In genomic region chr9:34246453-34246852, GRCh38 we compare ENCODE assay signal across 22 cellular contexts.
A peak's percentile ranks its signal among the peaks of the same experiment; 100 is the strongest.
DNase-seq lines count a peak whose midpoint lies in the region; ATAC-seq and TF ChIP-seq lines count a peak whose summit lies in the region.
"Had no signal": no experiment of that assay in that cellular context is flagged by ENCODE, and none has a peak within 500 bp of the region (broad histone marks: within the 10 kb centered on the region; RNA-seq: fewer than 3 reads in every experiment).

No MANE protein-coding gene starts in this region.

- peak; percentile 11 to 28 for ATAC-seq in activated naive CD4-positive, alpha-beta T cell treated with anti-CD3 and anti-CD28 coated beads, Interleukin-2, amount 50 U/mL, for 72 hours
- ATAC-seq in gastrocnemius medialis (peak; percentile 80 to 90), GM21447 (IDR thresholded peaks at IDR 0.05; ENCODE audit: unreplicated experiment) (no peak)
- ATAC-seq: activated CD8-positive, alpha-beta T cell treated with anti-CD3 and anti-CD28 coated beads for 36 hours had no signal

- DNase-seq in activated naive CD4-positive, alpha-beta T cell treated with anti-CD3 and anti-CD28 coated beads, Interleukin-2, amount 50 U/mL, for 72 hours (ENCODE audit: low spot score in 2 of 2), result no peak
- DNase-seq in activated naive CD4-positive, alpha-beta T cell (lab: John Stamatoyannopoulos, UW), result no peak
- DNase-seq in NCI-H69 (lab: John Stamatoyannopoulos, UW) (peak; percentile 34), gastrocnemius medialis (peak; percentile 70 to 71), MV-4-11 (lab: John Stamatoyannopoulos, UW) (no peak), GF-D8 (lab: John Stamatoyannopoulos, UW) (no peak)
- DNase-seq: activated CD8-positive, alpha-beta T cell treated with anti-CD3 and anti-CD28 coated beads for 36 hours; activated T-cell treated with anti-CD3 and anti-CD28 coated beads, Interleukin-2, amount 50 U/mL, for 1 hour; amniotic stem cell; DMS153; foreskin melanocyte; NCI-H1694 treated with DMSO at 0.1 percent for 48 hours; SIG-M5; testis had no signal

- no peak overlapping the region for H3K4me3 ChIP-seq in gastrocnemius medialis
- H3K4me3 ChIP-seq: cardiac muscle cell, neural progenitor cell, testis had no signal

- H3K9me3 Mint-ChIP-seq in activated naive CD4-positive, alpha-beta T cell treated with anti-CD3 and anti-CD28 coated beads, Interleukin-2, amount 50 U/mL, for 72 hours, result no peaks in the 10 kb centered on the region
- no peaks in the 10 kb centered on the region for H3K9me3 Mint-ChIP-seq in brain
- H3K9me3 Mint-ChIP-seq: activated CD8-positive, alpha-beta T cell treated with anti-CD3 and anti-CD28 coated beads for 36 hours; IgD-negative memory B cell; neural progenitor cell; T-helper 1 cell treated with Interleukin-12 subunit alpha and Interleukin-12 subunit beta and Interleukin-4 antibody, amounts not matched to agents 30 μg/mL and 1 μg/mL, for 36 hours had no signal

- no peaks in the 10 kb centered on the region for H3K9me3 ChIP-seq in gastrocnemius medialis
- H3K9me3 ChIP-seq: testis had no signal

- no peaks in the 10 kb centered on the region for H3K27me3 ChIP-seq in gastrocnemius medialis
- H3K27me3 ChIP-seq: cardiac muscle cell, neural progenitor cell, testis had no signal

- H3K27ac Mint-ChIP-seq in activated naive CD4-positive, alpha-beta T cell treated with anti-CD3 and anti-CD28 coated beads, Interleukin-2, amount 50 U/mL, for 72 hours, result peak overlapping the region in 1 of 2 donors; percentile 61
- peak overlapping the region in 3 of 5 experiments; percentile 34 to 63 (median 61) for H3K27ac Mint-ChIP-seq in brain
- H3K27ac Mint-ChIP-seq: activated CD8-positive, alpha-beta T cell treated with anti-CD3 and anti-CD28 coated beads for 36 hours; neural progenitor cell; T-helper 1 cell treated with Interleukin-12 subunit alpha and Interleukin-12 subunit beta and Interleukin-4 antibody, amounts not matched to agents 30 μg/mL and 1 μg/mL, for 36 hours had no signal

- H3K4me3 Mint-ChIP-seq in brain, result no peak overlapping the region
- H3K4me3 Mint-ChIP-seq: activated CD8-positive, alpha-beta T cell treated with anti-CD3 and anti-CD28 coated beads for 36 hours; IgD-negative memory B cell; neural progenitor cell; T-helper 1 cell treated with Interleukin-12 subunit alpha and Interleukin-12 subunit beta and Interleukin-4 antibody, amounts not matched to agents 30 μg/mL and 1 μg/mL, for 36 hours had no signal

- H3K4me1 ChIP-seq in gastrocnemius medialis, result peaks cover 49 to 52% of the 10 kb centered on the region in 2 donors
- H3K4me1 ChIP-seq: neural progenitor cell had no signal

- peaks cover 26% of the 10 kb centered on the region for H3K4me1 Mint-ChIP-seq in brain

- H3K27me3 Mint-ChIP-seq in brain, result peaks cover 3% of the 10 kb centered on the region
- H3K27me3 Mint-ChIP-seq: activated CD8-positive, alpha-beta T cell treated with anti-CD3 and anti-CD28 coated beads for 36 hours; IgD-negative memory B cell had no signal

- H3K36me3 Mint-ChIP-seq in activated naive CD4-positive, alpha-beta T cell treated with anti-CD3 and anti-CD28 coated beads, Interleukin-2, amount 50 U/mL, for 72 hours, result peaks cover 5 to 11% of the 10 kb centered on the region in 2 donors
- peaks cover 60% of the 10 kb centered on the region for H3K36me3 Mint-ChIP-seq in brain

- intact Hi-C loops in gastrocnemius medialis (cut with DNase I; ENCODE audit: low total_unique reads), result no loop called here

- TF ChIP-seq CTCF in brain (conservative IDR thresholded peaks at IDR 0.05) (no peak), gastrocnemius medialis (IDR thresholded peaks at IDR 0.05 in 4 of 5, conservative IDR thresholded peaks at IDR 0.05 in 1 of 5) (peak in 1 of 5 experiments; percentile 22)

- in situ Hi-C loops in gastrocnemius medialis (cut with MboI; ENCODE audit: low sequenced_read_pairs in 4 of 4), result loop anchor here in 1 of 4 donors (5.0 kb wide), 1 partner anchor 59 kb away; no protein-coding TSS in a partner anchor

- TF ChIP-seq POLR2A in gastrocnemius medialis (IDR thresholded peaks at IDR 0.05), result peak in 1 of 2 donors; percentile 31

- H3K27ac ChIP-seq in gastrocnemius medialis, result peak overlapping the region; percentile 82 to 98 (median 88)
- H3K27ac ChIP-seq: HL-60, neural progenitor cell, testis, VCaP had no signal

- H3K36me3 ChIP-seq in gastrocnemius medialis, result peaks cover 2 to 40% of the 10 kb centered on the region in 2 donors
- H3K36me3 ChIP-seq: neural progenitor cell had no signal

Comparison
In these comparisons a context has a peak if more than half of its experiments do, and no peak if none do; other contexts are left out.
1. DNase-seq: peak in NCI-H69 (single experiment) and gastrocnemius medialis (2 of 2); none in activated naive CD4-positive, alpha-beta T cell treated with anti-CD3 and anti-CD28 coated beads, Interleukin-2, amount 50 U/mL, for 72 hours (0 of 2), activated naive CD4-positive, alpha-beta T cell (0 of 4), MV-4-11 (single experiment) and GF-D8 (single experiment).